In genomic region chr3:151550025-151550618, GRCh38 we compare ENCODE assay signal across 16 cellular contexts.
"Had no signal": no experiment of that assay in that cellular context is flagged by ENCODE, and none has a peak within 500 bp of the region (broad histone marks: within the 10 kb centered on the region; RNA-seq: fewer than 3 reads in every experiment).

No MANE protein-coding gene starts in this region.

- H3K9me3 ChIP-seq: body of pancreas, esophagus muscularis mucosa, suprapubic skin, transverse colon, uterus had no signal

- H3K36me3 ChIP-seq: esophagus muscularis mucosa, suprapubic skin, transverse colon, uterus had no signal

- H3K27ac ChIP-seq: body of pancreas, skin epidermis, transverse colon, uterus had no signal

- H3K4me3 ChIP-seq: body of pancreas, coronary artery, esophagus muscularis mucosa, skin epidermis, suprapubic skin, transverse colon, uterus had no signal

- H3K4me1 Mint-ChIP-seq: activated CD4-positive, alpha-beta T cell treated with anti-CD3 and anti-CD28 coated beads for 36 hours; activated naive CD8-positive, alpha-beta T cell treated with anti-CD3 and anti-CD28 coated beads for 36 hours had no signal

- H3K27me3 ChIP-seq: body of pancreas, esophagus muscularis mucosa, suprapubic skin, transverse colon, uterus had no signal

- H3K27ac Mint-ChIP-seq: activated CD4-positive, alpha-beta T cell treated with anti-CD3 and anti-CD28 coated beads for 36 hours; activated naive CD8-positive, alpha-beta T cell treated with anti-CD3 and anti-CD28 coated beads for 36 hours; activated T-helper 1 cell treated with anti-CD3 and anti-CD28 coated beads, Interleukin-12 subunit alpha, Interleukin-12 subunit beta, Interleukin-2, Interleukin-4 antibody, amounts not matched to agents 30 ng/mL and 10 ng/mL and 1 ng/mL, durations not matched to agents 14 hours and 24 hours and 36 hours; progenitor cell of endocrine pancreas; stimulated activated naive CD8-positive, alpha-beta T cell treated with anti-CD3 and anti-CD28 coated beads, Interleukin-15, Interleukin-2, amounts not matched to agents 100 ng/mL and 50 ng/mL, for 24 hours; T-helper 2 cell treated with Interferon-gamma antibody and Interleukin-4, amounts not matched to agents 5 μg/mL and 100 μg/mL, for 36 hours had no signal

- H3K9me3 Mint-ChIP-seq: activated naive CD8-positive, alpha-beta T cell treated with anti-CD3 and anti-CD28 coated beads for 36 hours; activated T-helper 1 cell treated with anti-CD3 and anti-CD28 coated beads, Interleukin-12 subunit alpha, Interleukin-12 subunit beta, Interleukin-2, Interleukin-4 antibody, amounts not matched to agents 30 ng/mL and 10 ng/mL and 1 ng/mL, durations not matched to agents 14 hours and 24 hours and 36 hours; stimulated activated naive CD8-positive, alpha-beta T cell treated with anti-CD3 and anti-CD28 coated beads, Interleukin-15, Interleukin-2, amounts not matched to agents 100 ng/mL and 50 ng/mL, for 24 hours; T-helper 2 cell treated with Interferon-gamma antibody and Interleukin-4, amounts not matched to agents 5 μg/mL and 100 μg/mL, for 36 hours had no signal

- H3K27me3 Mint-ChIP-seq: activated CD4-positive, alpha-beta T cell treated with anti-CD3 and anti-CD28 coated beads for 36 hours; progenitor cell of endocrine pancreas had no signal

- H3K4me3 Mint-ChIP-seq: activated CD4-positive, alpha-beta T cell treated with anti-CD3 and anti-CD28 coated beads for 36 hours; activated naive CD8-positive, alpha-beta T cell treated with anti-CD3 and anti-CD28 coated beads for 36 hours; activated T-helper 1 cell treated with anti-CD3 and anti-CD28 coated beads, Interleukin-12 subunit alpha, Interleukin-12 subunit beta, Interleukin-2, Interleukin-4 antibody, amounts not matched to agents 30 ng/mL and 10 ng/mL and 1 ng/mL, durations not matched to agents 14 hours and 24 hours and 36 hours; stimulated activated naive CD8-positive, alpha-beta T cell treated with anti-CD3 and anti-CD28 coated beads, Interleukin-15, Interleukin-2, amounts not matched to agents 100 ng/mL and 50 ng/mL, for 24 hours; T-helper 2 cell treated with Interferon-gamma antibody and Interleukin-4, amounts not matched to agents 5 μg/mL and 100 μg/mL, for 36 hours had no signal

- H3K4me1 ChIP-seq: body of pancreas, transverse colon, uterus had no signal

- ATAC-seq: activated CD4-positive, alpha-beta T cell treated with anti-CD3 and anti-CD28 coated beads for 36 hours; body of pancreas; left colon had no signal

- H3K36me3 Mint-ChIP-seq: activated naive CD8-positive, alpha-beta T cell treated with anti-CD3 and anti-CD28 coated beads for 36 hours had no signal

- DNase-seq: activated CD4-positive, alpha-beta T cell treated with anti-CD3 and anti-CD28 coated beads for 36 hours; activated CD4-positive, alpha-beta T cell treated with anti-CD3 and anti-CD28 coated beads, Interleukin-2, amount 50 U/mL, for 48 hours; activated naive CD8-positive, alpha-beta T cell treated with anti-CD3 and anti-CD28 coated beads for 36 hours; body of pancreas; left colon; stimulated activated CD4-positive, alpha-beta T cell treated with anti-CD3 and anti-CD28 coated beads, Interleukin-2, amount 100 ng/mL, for 48 hours; transverse colon; uterus had no signal
